9 cellular contexts compared by ENCODE assay signal in genomic region chr10:116796910-116797513, GRCh38. TPM values are rescaled to one million over a fixed set of nuclear protein-coding genes. Genes with fewer than 3 reads are reported as not detected.
DNase-seq lines count a peak whose midpoint lies in the region; ATAC-seq and TF ChIP-seq lines count a peak whose summit lies in the region.
"Had no signal": no experiment of that assay in that cellular context is flagged by ENCODE, and none has a peak within 500 bp of the region (broad histone marks: within the 10 kb centered on the region; RNA-seq: fewer than 3 reads in every experiment).

No MANE protein-coding gene starts in this region.

- H3K9me3 ChIP-seq in OCI-LY1 (ENCODE audit: low read length) (no peaks in the 10 kb centered on the region), esophagus muscularis mucosa (no peaks in the 10 kb centered on the region)

- no peaks in the 10 kb centered on the region for H4K20me1 ChIP-seq in OCI-LY1 (ENCODE audit: insufficient read depth, low read length)

- TF ChIP-seq CTCF in OCI-LY1 (IDR thresholded peaks at IDR 0.05; ENCODE audit: low read length) (peak; percentile 98), esophagus muscularis mucosa (IDR thresholded peaks at IDR 0.05) (peak; percentile 80 to 89 (median 88)), nephron (IDR thresholded peaks at IDR 0.05; ENCODE audit: unreplicated experiment in 3 of 3) (peak; percentile 92 to 97 (median 97))

- H2AFZ ChIP-seq in OCI-LY1 (ENCODE audit: low read length) = no peak overlapping the region

- 31% methylated on average over 5 of the region's 9 CpGs for WGBS in esophagus muscularis mucosa

- TF ChIP-seq EP300 in esophagus muscularis mucosa (IDR thresholded peaks at IDR 0.05) = no peak

- DNase-seq in COLO668 (lab: John Stamatoyannopoulos, UW; ENCODE audit: unreplicated experiment) = peak; percentile 57
- DNase-seq in HPDE6-E6E7 (ENCODE audit: extremely low spot score) = peak; percentile 61
- DNase-seq in activated CD8-positive, alpha-beta memory T cell treated with anti-CD3 and anti-CD28 coated beads, Interleukin-2, amount 50 U/mL, for 48 hours = peak; percentile 86
- DNase-seq in esophagus muscularis mucosa (ENCODE audit: extremely low spot score) = no peak
- peak; percentile 62 for DNase-seq in stimulated activated naive CD8-positive, alpha-beta T cell treated with anti-CD3 and anti-CD28 coated beads, Interleukin-15, amount 100 ng/mL, for 72 hours

- H3K27me3 ChIP-seq in OCI-LY1 (ENCODE audit: insufficient read depth, low read length) (no peaks in the 10 kb centered on the region), esophagus muscularis mucosa (peaks cover 0 to 47% (median 0%) of the 10 kb centered on the region in 4 donors)

- intact Hi-C loops in esophagus muscularis mucosa (cut with DNase I) = loop anchor here (2.0 kb wide), 1 partner anchor 378 kb away; no protein-coding TSS in a partner anchor

- H3K36me3 ChIP-seq in OCI-LY1 (ENCODE audit: insufficient read depth, low read length) (no peaks in the 10 kb centered on the region), esophagus muscularis mucosa (no peaks in the 10 kb centered on the region)

- peaks cover under 1% of the 10 kb centered on the region for H3K4me1 ChIP-seq in OCI-LY1 (ENCODE audit: insufficient read depth, low read length, severe bottlenecking)
- no peaks in the 10 kb centered on the region for H3K4me1 ChIP-seq in esophagus muscularis mucosa

- H3K9ac ChIP-seq in OCI-LY1 (ENCODE audit: low read length) = no peak overlapping the region

- no peak for TF ChIP-seq POLR2A in esophagus muscularis mucosa (IDR thresholded peaks at IDR 0.05; ENCODE audit: low read depth)

- no peaks in the 10 kb centered on the region for H3K9me2 ChIP-seq in OCI-LY1 (ENCODE audit: low read depth, low read length)

- H3K27ac ChIP-seq in OCI-LY1 (ENCODE audit: low read depth, low read length, poor library complexity, severe bottlenecking) = no peak overlapping the region
- H3K27ac ChIP-seq in esophagus muscularis mucosa (replicated peaks in 1 of 4) = no peak overlapping the region

- H3K4me3 Mint-ChIP-seq in nephron = no peak overlapping the region
- H3K4me3 Mint-ChIP-seq in stimulated activated naive CD8-positive, alpha-beta T cell treated with anti-CD3 and anti-CD28 coated beads, Interleukin-15, amount 100 ng/mL, for 72 hours = no peak overlapping the region
- H3K4me3 Mint-ChIP-seq: activated naive CD4-positive, alpha-beta T cell treated with anti-CD3 and anti-CD28 coated beads, Interleukin-2, amount 50 U/mL, for 24 hours had no signal

- H3K4me3 ChIP-seq in OCI-LY1 (ENCODE audit: low read depth, low read length, poor library complexity, severe bottlenecking) = no peak overlapping the region
- H3K4me3 ChIP-seq in esophagus muscularis mucosa = no peak overlapping the region

- peaks cover 3% of the 10 kb centered on the region for H3K9me3 Mint-ChIP-seq in nephron
- H3K9me3 Mint-ChIP-seq in stimulated activated naive CD8-positive, alpha-beta T cell treated with anti-CD3 and anti-CD28 coated beads, Interleukin-15, amount 100 ng/mL, for 72 hours = no peaks in the 10 kb centered on the region
- H3K9me3 Mint-ChIP-seq: activated naive CD4-positive, alpha-beta T cell treated with anti-CD3 and anti-CD28 coated beads, Interleukin-2, amount 50 U/mL, for 24 hours had no signal

- no peak overlapping the region for H3K4me2 ChIP-seq in OCI-LY1 (ENCODE audit: low read length)

- H3K36me3 Mint-ChIP-seq in nephron (ENCODE audit: low read depth) = no peaks in the 10 kb centered on the region
- H3K36me3 Mint-ChIP-seq: activated naive CD4-positive, alpha-beta T cell treated with anti-CD3 and anti-CD28 coated beads, Interleukin-2, amount 50 U/mL, for 24 hours had no signal

- H3K79me2 ChIP-seq in OCI-LY1 (ENCODE audit: insufficient read depth, low read length) = no peaks in the 10 kb centered on the region

- H3F3A ChIP-seq in OCI-LY1 (ENCODE audit: insufficient read depth, low read length) = no peaks in the 10 kb centered on the region

- H3K27me3 Mint-ChIP-seq in nephron (ENCODE audit: low read depth) = peaks cover 67% of the 10 kb centered on the region
- H3K27me3 Mint-ChIP-seq in stimulated activated naive CD8-positive, alpha-beta T cell treated with anti-CD3 and anti-CD28 coated beads, Interleukin-15, amount 100 ng/mL, for 72 hours = peaks cover 65% of the 10 kb centered on the region

- H3K27ac Mint-ChIP-seq in nephron = no peak overlapping the region
- no peak overlapping the region for H3K27ac Mint-ChIP-seq in stimulated activated naive CD8-positive, alpha-beta T cell treated with anti-CD3 and anti-CD28 coated beads, Interleukin-15, amount 100 ng/mL, for 72 hours
- H3K27ac Mint-ChIP-seq: activated naive CD4-positive, alpha-beta T cell treated with anti-CD3 and anti-CD28 coated beads, Interleukin-2, amount 50 U/mL, for 24 hours had no signal

- no peaks in the 10 kb centered on the region for H3K4me1 Mint-ChIP-seq in nephron
- H3K4me1 Mint-ChIP-seq in stimulated activated naive CD8-positive, alpha-beta T cell treated with anti-CD3 and anti-CD28 coated beads, Interleukin-15, amount 100 ng/mL, for 72 hours = peaks cover 15% of the 10 kb centered on the region
- H3K4me1 Mint-ChIP-seq: activated naive CD4-positive, alpha-beta T cell treated with anti-CD3 and anti-CD28 coated beads, Interleukin-2, amount 50 U/mL, for 24 hours had no signal

- ATAC-seq in GM19452 (IDR thresholded peaks at IDR 0.05; ENCODE audit: unreplicated experiment) = peak; percentile 86
- peak; percentile 74 for ATAC-seq in stimulated activated naive CD8-positive, alpha-beta T cell treated with anti-CD3 and anti-CD28 coated beads, Interleukin-15, amount 100 ng/mL, for 72 hours

RNA-seq across cellular contexts. Expression of gene ENO4, which starts 52.3 kb away (rescaled TPM):
- 1 to 10 TPM in 1 of 4 donors, under 1 TPM in 2, not detected in 1; 0.17 to 1.1 (median 0.29) TPM for total RNA-seq in esophagus muscularis mucosa

RNA-seq across cellular contexts. Expression of gene HSPA12A, which starts 54.6 kb away (rescaled TPM):
- 10 to 100 TPM; 16.4 to 24.5 (median 22.2) TPM for total RNA-seq in esophagus muscularis mucosa
